25 cellular contexts compared by ENCODE assay signal in the genomic region with DNA sequence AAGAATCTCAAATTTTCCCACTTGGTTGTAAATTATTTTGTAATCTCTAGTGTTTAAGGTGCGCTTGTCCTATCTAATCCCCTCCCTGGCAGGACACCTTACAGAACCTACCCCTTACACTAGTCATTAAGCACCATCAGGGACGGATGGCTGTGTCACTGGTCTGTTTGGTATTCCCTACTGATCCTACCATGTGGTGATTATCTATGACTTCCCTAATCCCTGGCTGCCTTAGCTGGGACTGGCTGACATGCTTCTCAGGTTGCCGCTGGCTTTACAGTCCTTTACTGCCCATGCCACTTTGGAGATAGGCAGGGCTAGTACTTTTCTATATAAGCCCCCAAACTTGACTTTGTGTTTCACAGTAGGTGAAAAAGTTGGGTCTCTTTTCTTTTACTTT.
"Had no signal": no experiment of that assay in that cellular context is flagged by ENCODE, and none has a peak within 500 bp of the region (broad histone marks: within the 10 kb centered on the region; RNA-seq: fewer than 3 reads in every experiment).

No MANE protein-coding gene starts in this region.

- H3K9me3 ChIP-seq: left ventricle myocardium inferior, neutrophil, thyroid gland had no signal

- H2AFZ ChIP-seq: parathyroid adenoma had no signal

- H3K79me2 ChIP-seq: parathyroid adenoma had no signal

- DNase-seq: activated CD4-positive, alpha-beta T cell treated with anti-CD3 and anti-CD28 coated beads, Interleukin-2, amount 10 ng/mL, durations not matched to agents 7 days and 5 days; activated CD8-positive, alpha-beta T cell treated with anti-CD3 and anti-CD28 coated beads, Interleukin-2, amount 10 ng/mL, durations not matched to agents 7 days and 5 days; activated naive CD4-positive, alpha-beta T cell treated with Interleukin-2 at 50 U/mL for 16 hours; activated T-cell treated with anti-CD3 and anti-CD28 coated beads, Interleukin-2, amount 50 U/mL, for 24 hours; anterior cingulate cortex; caudate nucleus; dorsolateral prefrontal cortex; foreskin keratinocyte; glutamatergic neuron; hypothalamus; kidney; left ventricle myocardium inferior; mammary epithelial cell; naive B cell; stimulated activated CD4-positive, alpha-beta T cell treated with anti-CD3 and anti-CD28 coated beads, Interleukin-12 subunit alpha, Interleukin-12 subunit beta, amount 100 ng/mL, for 4 hours; stimulated activated CD4-positive, alpha-beta T cell treated with anti-CD3 and anti-CD28 coated beads, Interleukin-1b, Interleukin-23, amount 100 ng/mL, for 48 hours; stimulated activated CD8-positive, alpha-beta memory T cell treated with anti-CD3 and anti-CD28 coated beads, Interleukin-4, amount 100 ng/mL, for 48 hours; stimulated activated naive CD4-positive, alpha-beta T cell; T-cell; thyroid gland had no signal

- H3K4me3 ChIP-seq: dorsolateral prefrontal cortex, left ventricle myocardium inferior, thyroid gland had no signal

- H3K27me3 ChIP-seq: dorsolateral prefrontal cortex, foreskin keratinocyte, neutrophil, thyroid gland had no signal

- H3K4me1 ChIP-seq: foreskin keratinocyte, left ventricle myocardium inferior, parathyroid adenoma, thyroid gland had no signal

- FAIRE-seq: colon, kidney, urothelium cell line had no signal

- H3K36me3 ChIP-seq: left ventricle myocardium inferior, neutrophil, thyroid gland had no signal

- ATAC-seq: activated CD4-positive, CD25-positive, alpha-beta regulatory T cell treated with anti-CD3 and anti-CD28 coated beads, Interleukin-2, amount 50 U/mL, for 24 hours; activated CD8-positive, alpha-beta T cell treated with anti-CD3 and anti-CD28 coated beads, Interleukin-2, amount 10 ng/mL, durations not matched to agents 7 days and 5 days; foreskin keratinocyte; T-cell had no signal

- H3K27ac ChIP-seq: dorsolateral prefrontal cortex, foreskin keratinocyte, left ventricle myocardium inferior, neutrophil, parathyroid adenoma, thyroid gland had no signal

- H3K9ac ChIP-seq: parathyroid adenoma had no signal
